Comparison of ENCODE assay signal across 2 cellular contexts in the genomic region with DNA sequence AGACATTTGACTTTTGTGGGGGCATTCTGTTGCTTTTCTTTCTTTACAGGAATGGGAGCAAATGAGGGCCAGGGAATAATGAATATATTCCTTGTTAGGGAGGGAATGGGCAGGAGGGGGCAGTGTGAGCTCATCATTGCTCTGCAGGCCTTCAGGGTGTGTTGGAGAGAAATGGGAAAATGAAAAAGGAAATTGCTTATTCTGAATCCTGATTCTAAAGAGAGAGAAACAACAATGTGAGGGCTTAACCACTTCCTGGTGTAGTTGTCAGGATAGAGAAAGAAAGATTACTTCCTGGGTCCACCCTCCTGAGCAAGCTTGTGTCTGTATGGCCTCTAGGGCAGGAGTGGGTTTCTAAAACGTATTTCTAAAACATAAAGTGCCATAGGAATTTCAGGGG.
TF ChIP-seq lines count a peak whose summit lies in the region.

No MANE protein-coding gene starts in this region.

TF ChIP-seq in A549, 52 proteins besides CTCF, POLR2A, EP300 and RAD21 (continued from another document):
- TF ChIP-seq, protein P1, sequence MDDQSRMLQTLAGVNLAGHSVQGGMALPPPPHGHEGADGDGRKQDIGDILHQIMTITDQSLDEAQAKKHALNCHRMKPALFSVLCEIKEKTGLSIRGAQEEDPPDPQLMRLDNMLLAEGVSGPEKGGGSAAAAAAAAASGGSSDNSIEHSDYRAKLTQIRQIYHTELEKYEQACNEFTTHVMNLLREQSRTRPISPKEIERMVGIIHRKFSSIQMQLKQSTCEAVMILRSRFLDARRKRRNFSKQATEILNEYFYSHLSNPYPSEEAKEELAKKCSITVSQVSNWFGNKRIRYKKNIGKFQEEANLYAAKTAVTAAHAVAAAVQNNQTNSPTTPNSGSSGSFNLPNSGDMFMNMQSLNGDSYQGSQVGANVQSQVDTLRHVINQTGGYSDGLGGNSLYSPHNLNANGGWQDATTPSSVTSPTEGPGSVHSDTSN (IDR thresholded peaks at IDR 0.05), result no peak
- TF ChIP-seq HEYL (CRISPR knock-in tag; IDR thresholded peaks at IDR 0.05), result no peak
- TF ChIP-seq BHLHE40 (IDR thresholded peaks at IDR 0.05; ENCODE audit: low read depth, low read length), result no peak

TF ChIP-seq in H1, 55 proteins besides CTCF, POLR2A, EP300 and RAD21 (continued from another document):
- TF ChIP-seq RNF2 (IDR thresholded peaks at IDR 0.05; ENCODE audit: borderline replicate concordance, low read depth, low read length, missing control alignments, poor library complexity, severe bottlenecking), result no peak
